Comparison of ENCODE assay signal across 1 cellular context in the genomic region with DNA sequence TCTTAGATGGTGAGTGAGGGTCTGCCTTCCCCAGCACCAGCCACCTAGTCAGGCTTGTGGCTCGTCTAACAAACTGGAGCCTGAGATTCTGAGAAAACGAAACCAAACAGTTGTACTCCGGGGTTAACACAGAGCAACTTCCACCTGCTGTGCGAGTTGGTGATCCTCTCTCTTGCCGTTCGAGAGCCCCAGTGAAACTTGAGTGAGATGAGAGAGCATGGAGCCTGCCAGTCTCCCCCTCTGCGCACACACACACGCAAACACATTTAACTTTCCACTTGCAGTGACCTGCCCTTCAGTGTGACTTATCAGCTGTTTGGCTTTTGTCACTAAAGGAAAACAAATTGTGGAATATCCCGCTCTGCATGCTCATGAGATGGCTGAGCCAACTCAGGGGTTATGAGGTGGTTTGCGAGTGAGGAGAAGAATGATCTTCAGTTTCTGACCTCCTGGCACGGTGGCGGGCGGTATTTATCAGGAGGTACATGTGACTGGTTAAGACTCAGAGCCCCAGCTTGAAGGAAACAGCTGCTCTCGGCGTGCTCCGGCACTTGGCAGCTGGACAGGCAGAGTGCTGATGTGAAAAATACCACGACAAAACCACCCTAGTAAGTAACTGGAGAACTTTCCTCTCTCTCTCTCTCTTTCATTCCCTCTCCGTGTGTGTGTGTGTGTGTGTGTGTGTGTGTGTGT.
TF ChIP-seq lines count a peak whose summit lies in the region.

Gene RASGRP3, plus strand, starts transcription at position 550 of the 693 bp plus-strand sequence. CDS start 38,488 bp downstream, outside the sequence.

TF ChIP-seq in K562, 482 proteins besides CTCF, POLR2A, EP300 and RAD21 (continued from another document and continues in another):
- TF ChIP-seq, protein P1, sequence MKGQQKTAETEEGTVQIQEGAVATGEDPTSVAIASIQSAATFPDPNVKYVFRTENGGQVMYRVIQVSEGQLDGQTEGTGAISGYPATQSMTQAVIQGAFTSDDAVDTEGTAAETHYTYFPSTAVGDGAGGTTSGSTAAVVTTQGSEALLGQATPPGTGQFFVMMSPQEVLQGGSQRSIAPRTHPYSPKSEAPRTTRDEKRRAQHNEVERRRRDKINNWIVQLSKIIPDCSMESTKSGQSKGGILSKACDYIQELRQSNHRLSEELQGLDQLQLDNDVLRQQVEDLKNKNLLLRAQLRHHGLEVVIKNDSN (CRISPR knock-in tag; IDR thresholded peaks at IDR 0.05): peak; percentile 64
- no peak for TF ChIP-seq ZNF124 (CRISPR knock-in tag; IDR thresholded peaks at IDR 0.05)
- no peak for TF ChIP-seq FUS (optimal IDR thresholded peaks at IDR 0.05; ENCODE audit: low read depth, low read length)
- 0 out of 2 replicates have a peak, but pooled peaks have one; percentile 18 for TF ChIP-seq ZNF79 (CRISPR knock-in tag; IDR thresholded peaks at IDR 0.05; ENCODE audit: low read depth)
- peak; percentile 71; the same call in 1 of the 2 replicates for TF ChIP-seq ZNF584 (CRISPR knock-in tag; IDR thresholded peaks at IDR 0.05; ENCODE audit: low read depth)
- TF ChIP-seq ILF3 (IDR thresholded peaks at IDR 0.05; ENCODE audit: borderline replicate concordance): no peak
- TF ChIP-seq COPS2 (conservative IDR thresholded peaks at IDR 0.05): no peak
- TF ChIP-seq HDGF (IDR thresholded peaks at IDR 0.05): no peak
- TF ChIP-seq RFX7 (CRISPR knock-in tag; IDR thresholded peaks at IDR 0.05): no peak
- no peak for TF ChIP-seq PCBP2 (IDR thresholded peaks at IDR 0.05; ENCODE audit: low read depth, low read length, poor library complexity, severe bottlenecking)
- TF ChIP-seq PCBP1 (IDR thresholded peaks at IDR 0.05; ENCODE audit: low read depth, low read length, poor library complexity, severe bottlenecking): no peak
- no peak for TF ChIP-seq SIN3A (IDR thresholded peaks at IDR 0.05; ENCODE audit: borderline replicate concordance in 2 of 2, control insufficient read depth in 1 of 2, low read depth in 2 of 2, low read length in 2 of 2)
- TF ChIP-seq NR2C2 (CRISPR knock-in tag; IDR thresholded peaks at IDR 0.05): no peak; the same call in 1 of the 2 replicates
- no peak for TF ChIP-seq NR2C2 (tag; IDR thresholded peaks at IDR 0.05)
- no peak for TF ChIP-seq GTF3C2 (IDR thresholded peaks at IDR 0.05; ENCODE audit: borderline replicate concordance, extremely low read depth, insufficient read length)
- TF ChIP-seq, protein P2, sequence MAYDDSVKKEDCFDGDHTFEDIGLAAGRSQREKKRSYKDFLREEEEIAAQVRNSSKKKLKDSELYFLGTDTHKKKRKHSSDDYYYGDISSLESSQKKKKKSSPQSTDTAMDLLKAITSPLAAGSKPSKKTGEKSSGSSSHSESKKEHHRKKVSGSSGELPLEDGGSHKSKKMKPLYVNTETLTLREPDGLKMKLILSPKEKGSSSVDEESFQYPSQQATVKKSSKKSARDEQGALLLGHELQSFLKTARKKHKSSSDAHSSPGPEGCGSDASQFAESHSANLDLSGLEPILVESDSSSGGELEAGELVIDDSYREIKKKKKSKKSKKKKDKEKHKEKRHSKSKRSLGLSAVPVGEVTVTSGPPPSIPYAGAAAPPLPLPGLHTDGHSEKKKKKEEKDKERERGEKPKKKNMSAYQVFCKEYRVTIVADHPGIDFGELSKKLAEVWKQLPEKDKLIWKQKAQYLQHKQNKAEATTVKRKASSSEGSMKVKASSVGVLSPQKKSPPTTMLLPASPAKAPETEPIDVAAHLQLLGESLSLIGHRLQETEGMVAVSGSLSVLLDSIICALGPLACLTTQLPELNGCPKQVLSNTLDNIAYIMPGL (CRISPR knock-in tag; IDR thresholded peaks at IDR 0.05): no peak
- no peak for TF ChIP-seq CREM (IDR thresholded peaks at IDR 0.05; ENCODE audit: low read depth)
- no peak for TF ChIP-seq GTF2B (IDR thresholded peaks at IDR 0.05; ENCODE audit: extremely low read depth, insufficient read length)
- TF ChIP-seq SNIP1 (IDR thresholded peaks at IDR 0.05; ENCODE audit: low read depth): no peak
- no peak for TF ChIP-seq TSC22D4 (tag; IDR thresholded peaks at IDR 0.05)
- TF ChIP-seq, protein P3, sequence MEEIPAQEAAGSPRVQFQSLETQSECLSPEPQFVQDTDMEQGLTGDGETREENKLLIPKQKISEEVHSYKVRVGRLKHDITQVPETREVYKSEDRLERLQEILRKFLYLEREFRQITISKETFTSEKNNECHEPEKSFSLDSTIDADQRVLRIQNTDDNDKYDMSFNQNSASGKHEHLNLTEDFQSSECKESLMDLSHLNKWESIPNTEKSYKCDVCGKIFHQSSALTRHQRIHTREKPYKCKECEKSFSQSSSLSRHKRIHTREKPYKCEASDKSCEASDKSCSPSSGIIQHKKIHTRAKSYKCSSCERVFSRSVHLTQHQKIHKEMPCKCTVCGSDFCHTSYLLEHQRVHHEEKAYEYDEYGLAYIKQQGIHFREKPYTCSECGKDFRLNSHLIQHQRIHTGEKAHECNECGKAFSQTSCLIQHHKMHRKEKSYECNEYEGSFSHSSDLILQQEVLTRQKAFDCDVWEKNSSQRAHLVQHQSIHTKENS (CRISPR knock-in tag; IDR thresholded peaks at IDR 0.05): no peak
- TF ChIP-seq RFX5 (IDR thresholded peaks at IDR 0.05; ENCODE audit: low read depth, low read length): no peak
- TF ChIP-seq IRF2 (CRISPR knock-in tag; IDR thresholded peaks at IDR 0.05): no peak
- TF ChIP-seq ESRRB (CRISPR knock-in tag; IDR thresholded peaks at IDR 0.05; ENCODE audit: borderline replicate concordance): no peak
- TF ChIP-seq, protein P4, sequence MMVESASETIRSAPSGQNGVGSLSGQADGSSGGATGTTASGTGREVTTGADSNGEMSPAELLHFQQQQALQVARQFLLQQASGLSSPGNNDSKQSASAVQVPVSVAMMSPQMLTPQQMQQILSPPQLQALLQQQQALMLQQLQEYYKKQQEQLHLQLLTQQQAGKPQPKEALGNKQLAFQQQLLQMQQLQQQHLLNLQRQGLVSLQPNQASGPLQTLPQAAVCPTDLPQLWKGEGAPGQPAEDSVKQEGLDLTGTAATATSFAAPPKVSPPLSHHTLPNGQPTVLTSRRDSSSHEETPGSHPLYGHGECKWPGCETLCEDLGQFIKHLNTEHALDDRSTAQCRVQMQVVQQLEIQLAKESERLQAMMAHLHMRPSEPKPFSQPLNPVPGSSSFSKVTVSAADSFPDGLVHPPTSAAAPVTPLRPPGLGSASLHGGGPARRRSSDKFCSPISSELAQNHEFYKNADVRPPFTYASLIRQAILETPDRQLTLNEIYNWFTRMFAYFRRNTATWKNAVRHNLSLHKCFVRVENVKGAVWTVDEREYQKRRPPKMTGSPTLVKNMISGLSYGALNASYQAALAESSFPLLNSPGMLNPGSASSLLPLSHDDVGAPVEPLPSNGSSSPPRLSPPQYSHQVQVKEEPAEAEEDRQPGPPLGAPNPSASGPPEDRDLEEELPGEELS (CRISPR knock-in tag; IDR thresholded peaks at IDR 0.05; ENCODE audit: borderline replicate concordance): no peak
- no peak for TF ChIP-seq GATAD2B (IDR thresholded peaks at IDR 0.05; ENCODE audit: borderline replicate concordance)
- no peak for TF ChIP-seq BCOR (IDR thresholded peaks at IDR 0.05)
- TF ChIP-seq ATF1 (CRISPR knock-in tag; IDR thresholded peaks at IDR 0.05): no peak
- no peak for TF ChIP-seq ATF1 (tag; IDR thresholded peaks at IDR 0.05)
- no peak for TF ChIP-seq TAF15 (IDR thresholded peaks at IDR 0.05; ENCODE audit: low read depth, low read length)
- TF ChIP-seq L3MBTL2 (IDR thresholded peaks at IDR 0.05): 0 out of 2 replicates have a peak, but pooled peaks have one; percentile 18
- TF ChIP-seq CEBPZ (IDR thresholded peaks at IDR 0.05; ENCODE audit: borderline replicate concordance, low read depth, low read length): no peak
- TF ChIP-seq ZZZ3 (IDR thresholded peaks at IDR 0.05): no peak
- TF ChIP-seq, protein P5, sequence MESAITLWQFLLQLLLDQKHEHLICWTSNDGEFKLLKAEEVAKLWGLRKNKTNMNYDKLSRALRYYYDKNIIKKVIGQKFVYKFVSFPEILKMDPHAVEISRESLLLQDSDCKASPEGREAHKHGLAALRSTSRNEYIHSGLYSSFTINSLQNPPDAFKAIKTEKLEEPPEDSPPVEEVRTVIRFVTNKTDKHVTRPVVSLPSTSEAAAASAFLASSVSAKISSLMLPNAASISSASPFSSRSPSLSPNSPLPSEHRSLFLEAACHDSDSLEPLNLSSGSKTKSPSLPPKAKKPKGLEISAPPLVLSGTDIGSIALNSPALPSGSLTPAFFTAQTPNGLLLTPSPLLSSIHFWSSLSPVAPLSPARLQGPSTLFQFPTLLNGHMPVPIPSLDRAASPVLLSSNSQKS (CRISPR knock-in tag; IDR thresholded peaks at IDR 0.05): no peak
- TF ChIP-seq MBD2 (IDR thresholded peaks at IDR 0.05; ENCODE audit: borderline replicate concordance, low read depth): no peak
- no peak for TF ChIP-seq TEAD2 (tag; IDR thresholded peaks at IDR 0.05)
- TF ChIP-seq BRCA1 (IDR thresholded peaks at IDR 0.05): no peak
- TF ChIP-seq BRCA1 (CRISPR knock-in tag; IDR thresholded peaks at IDR 0.05): no peak
- TF ChIP-seq HNRNPL (IDR thresholded peaks at IDR 0.05; ENCODE audit: low read depth, low read length): no peak
- TF ChIP-seq ARID2 (IDR thresholded peaks at IDR 0.05): no peak
- no peak for TF ChIP-seq HLTF (IDR thresholded peaks at IDR 0.05)
- TF ChIP-seq JUN (IDR thresholded peaks at IDR 0.05; ENCODE audit: borderline replicate concordance, low read depth, low read length): no peak
- no peak for TF ChIP-seq JUN (CRISPR knock-in tag; IDR thresholded peaks at IDR 0.05; ENCODE audit: borderline replicate concordance)
- no peak for TF ChIP-seq RBM39 (optimal IDR thresholded peaks at IDR 0.05; ENCODE audit: low read depth, low read length)
- TF ChIP-seq ZNF707 (CRISPR knock-in tag; conservative IDR thresholded peaks at IDR 0.05): no peak
- no peak for TF ChIP-seq RBM34 (IDR thresholded peaks at IDR 0.05; ENCODE audit: borderline replicate concordance, insufficient read depth, low read length)
- TF ChIP-seq ZNF395 (CRISPR knock-in tag; IDR thresholded peaks at IDR 0.05): no peak
- TF ChIP-seq EZH2 (IDR thresholded peaks at IDR 0.05; ENCODE audit: borderline replicate concordance, low read depth, low read length): no peak
- no peak for TF ChIP-seq ZNF174 (CRISPR knock-in tag; IDR thresholded peaks at IDR 0.05)
- no peak for TF ChIP-seq CSDE1 (IDR thresholded peaks at IDR 0.05)
- no peak for TF ChIP-seq TARDBP (IDR thresholded peaks at IDR 0.05)
- TF ChIP-seq DACH1 (IDR thresholded peaks at IDR 0.05; ENCODE audit: partially characterized antibody): peak; percentile 38
